In genomic region chr4:20432098-20432497, GRCh38 we compare ENCODE assay signal across 17 cellular contexts.
DNase-seq lines count a peak whose midpoint lies in the region; ATAC-seq, FAIRE-seq and TF ChIP-seq lines count a peak whose summit lies in the region.
"Had no signal": no experiment of that assay in that cellular context is flagged by ENCODE, and none has a peak within 500 bp of the region (broad histone marks: within the 10 kb centered on the region; RNA-seq: fewer than 3 reads in every experiment).

No MANE protein-coding gene starts in this region.

- peak; percentile 38 for DNase-seq in GM04503 (ENCODE audit: low read depth)
- peak; percentile 56 to 58 for DNase-seq in cardiac fibroblast (ENCODE audit: low read depth in 2 of 2)
- DNase-seq in left lung = no peak
- peak; percentile 33 for DNase-seq in small intestine
- DNase-seq in NCI-H187 treated with DMSO at 0.1 percent for 48 hours (lab: John Stamatoyannopoulos, UW) = no peak
- DNase-seq in NCI-H748 (lab: John Stamatoyannopoulos, UW; ENCODE audit: unreplicated experiment) = no peak
- no peak for DNase-seq in activated gamma-delta T cell treated with Interleukin-2 at 50 U/mL for 16 hours
- DNase-seq in activated CD4-positive, alpha-beta T cell treated with anti-CD3 and anti-CD28 coated beads for 48 hours = no peak
- DNase-seq: activated CD4-positive, CD25-positive, alpha-beta regulatory T cell; activated CD8-positive, alpha-beta memory T cell treated with anti-CD3 and anti-CD28 coated beads, Interleukin-2, amount 50 U/mL, for 4 hours; Karpas-422; NCI-H1694 treated with DMSO at 0.1 percent for 48 hours; NCI-H526; stimulated activated CD4-positive, alpha-beta T cell treated with anti-CD3 and anti-CD28 coated beads, Interleukin-12 subunit alpha, Interleukin-12 subunit beta, amount 100 ng/mL, for 4 hours; T-helper 1 cell had no signal

- H3K4me3 ChIP-seq in cardiac fibroblast (replicated peaks in 1 of 2; ENCODE audit: low read depth in 2 of 2, low read length in 2 of 2) (no peak overlapping the region), left lung (no peak overlapping the region), small intestine (ENCODE audit: low read depth in 1 of 2, low read length in 2 of 2) (peak overlapping the region in 1 of 2 donors; percentile 11)

- H3K4me1 ChIP-seq in left lung = no peaks in the 10 kb centered on the region
- H3K4me1 ChIP-seq in small intestine (ENCODE audit: control insufficient read depth in 2 of 2, insufficient read depth in 1 of 2, low read depth in 1 of 2, low read length in 1 of 2) = peaks cover 0 to 6% of the 10 kb centered on the region in 2 donors

- H3K27me3 ChIP-seq in left lung (no peaks in the 10 kb centered on the region), small intestine (ENCODE audit: control insufficient read depth in 2 of 2, insufficient read depth in 2 of 2, low read length in 2 of 2) (no peaks in the 10 kb centered on the region)

- H3K27ac ChIP-seq in left lung (peak overlapping the region in 1 of 2 donors; percentile 55), small intestine (ENCODE audit: low read depth in 1 of 2, low read length in 1 of 2) (peak overlapping the region; percentile 60 to 72)
- H3K27ac ChIP-seq: epithelial cell of prostate had no signal

- H3K9me3 ChIP-seq in left lung (no peaks in the 10 kb centered on the region), small intestine (ENCODE audit: control insufficient read depth, low read depth) (no peaks in the 10 kb centered on the region)

- FAIRE-seq in small intestine (lab: Jason Lieb, UNC) = no peak

- no peak for TF ChIP-seq CTCF in cardiac fibroblast (IDR thresholded peaks at IDR 0.05; ENCODE audit: low read depth, low read length)
- TF ChIP-seq CTCF in left lung (IDR thresholded peaks at IDR 0.05) = no peak

- peak; percentile 32 for ATAC-seq in left lung
- ATAC-seq: Panc1 had no signal

- WGBS in small intestine, 3 donors = 13 to 48% (median 34%) methylated on average over 5 of the region's 5 CpGs

- H3K36me3 ChIP-seq in left lung (no peaks in the 10 kb centered on the region), small intestine (ENCODE audit: control insufficient read depth in 2 of 2, insufficient read depth in 2 of 2, low read length in 2 of 2) (no peaks in the 10 kb centered on the region)

- intact Hi-C loops in left lung (cut with DNase I) = no loop called here

Comparison
In these comparisons a context has a peak if more than half of its experiments do, and no peak if none do; other contexts are left out.
1. DNase-seq: peak in GM04503 (single experiment), cardiac fibroblast (2 of 2) and small intestine (single experiment); none in left lung (0 of 2), NCI-H187 treated with DMSO at 0.1 percent for 48 hours (single experiment), NCI-H748 (single experiment), activated gamma-delta T cell treated with Interleukin-2 at 50 U/mL for 16 hours (single experiment) and activated CD4-positive, alpha-beta T cell treated with anti-CD3 and anti-CD28 coated beads for 48 hours (single experiment).